1 cellular context compared by ENCODE assay signal in genomic region chrX:94216738-94217137, GRCh38.
A peak's percentile ranks its signal among the peaks of the same experiment; 100 is the strongest.
TF ChIP-seq lines count a peak whose summit lies in the region.

No MANE protein-coding gene starts in this region.

TF ChIP-seq in GM23338, 12 proteins besides CTCF, POLR2A, EP300 and RAD21:
- TF ChIP-seq ZNF462 (CRISPR knock-in tag; IDR thresholded peaks at IDR 0.05) (no peak), REST (IDR thresholded peaks at IDR 0.05; ENCODE audit: unreplicated experiment) (no peak), NANOG (IDR thresholded peaks at IDR 0.05; ENCODE audit: borderline replicate concordance) (peak; percentile 76; the same call in 1 of the 2 replicates)
